In the genomic region with DNA sequence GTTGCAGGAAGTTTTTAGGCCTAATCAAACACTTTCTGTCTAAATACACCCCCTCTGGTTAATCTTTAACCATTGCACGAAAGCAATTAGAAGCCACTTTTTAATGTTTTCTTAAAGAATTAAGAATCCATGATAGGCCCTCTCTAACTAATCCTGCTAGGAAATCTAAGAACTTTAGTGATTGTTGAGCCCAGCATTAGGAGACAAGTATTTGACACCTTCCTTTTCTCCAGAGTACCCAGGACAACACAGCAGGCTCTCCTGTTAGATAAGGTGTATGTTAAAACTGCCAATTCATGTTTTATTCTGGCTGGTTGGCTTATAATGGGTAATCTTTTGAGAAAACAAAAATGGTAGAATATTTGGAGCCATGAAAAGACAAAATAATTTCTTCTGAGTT, we compare ENCODE assay signal across 10 cellular contexts.
"Had no signal": no experiment of that assay in that cellular context is flagged by ENCODE, and none has a peak within 500 bp of the region (broad histone marks: within the 10 kb centered on the region; RNA-seq: fewer than 3 reads in every experiment).

No MANE protein-coding gene starts in this region.

- H3K4me2 ChIP-seq: KMS-11 had no signal

- H3K4me1 ChIP-seq: HAP-1 had no signal

- H3K4me3 ChIP-seq: GM23248, HAP-1 had no signal

- DNase-seq: GM23248, GOT3, H7, HFFc6, KBM-7 had no signal

- H3K36me3 ChIP-seq: HAP-1 had no signal

- H3K27ac ChIP-seq: GM23248, HL-60, KMS-11 had no signal

- H3K9ac ChIP-seq: GM23248, KMS-11 had no signal

- ATAC-seq: HCT116, HepG2 had no signal
